Comparison of ENCODE assay signal across 8 cellular contexts in genomic region chr21:42923553-42924432, GRCh38. TPM values are rescaled to one million over a fixed set of nuclear protein-coding genes. Genes with fewer than 3 reads are reported as not detected.
A peak's percentile ranks its signal among the peaks of the same experiment; 100 is the strongest.
DNase-seq lines count a peak whose midpoint lies in the region; ATAC-seq, FAIRE-seq and TF ChIP-seq lines count a peak whose summit lies in the region.

No MANE protein-coding gene starts in this region.

- H3K9me3 Mint-ChIP-seq in activated CD8-positive, alpha-beta memory T cell treated with anti-CD3 and anti-CD28 coated beads, Interleukin-2, amount 10 ng/mL, durations not matched to agents 7 days and 5 days (ENCODE audit: low read depth): no peaks in the 10 kb centered on the region

- no peak overlapping the region for H3K4me2 ChIP-seq in endothelial cell of umbilical vein (ENCODE audit: insufficient read depth, low read length)

- H3K36me3 ChIP-seq in HUES6 (ENCODE audit: control insufficient read depth, insufficient read depth, low read length): peaks cover 14% of the 10 kb centered on the region; the same call in 1 of the 2 replicates
- H3K36me3 ChIP-seq in NT2/D1 (ENCODE audit: insufficient read depth, insufficient read length, low read length): peaks cover 42% of the 10 kb centered on the region
- no peaks in the 10 kb centered on the region for H3K36me3 ChIP-seq in endothelial cell of umbilical vein (ENCODE audit: control insufficient read depth in 2 of 2, extremely low read depth in 1 of 2, insufficient read depth in 2 of 2, low read length in 2 of 2)

- peak; percentile 76 for TF ChIP-seq CTCF in GM12874 (IDR thresholded peaks at IDR 0.05; ENCODE audit: insufficient read depth, low read depth, low read length)
- peak; percentile 76 to 77 for TF ChIP-seq CTCF in endothelial cell of umbilical vein (IDR thresholded peaks at IDR 0.05; ENCODE audit: extremely low read depth in 1 of 2, insufficient read depth in 1 of 2, low read depth in 1 of 2, low read length in 2 of 2)

- H3K9me3 ChIP-seq in HUES6 (ENCODE audit: control insufficient read depth, insufficient read depth, low read depth, low read length) (no peaks in the 10 kb centered on the region), NT2/D1 (ENCODE audit: insufficient read depth, low read length) (no peaks in the 10 kb centered on the region), endothelial cell of umbilical vein (replicated peaks; ENCODE audit: control insufficient read depth, insufficient read depth, low read length) (no peaks in the 10 kb centered on the region)

- TF ChIP-seq POLR2A in endothelial cell of umbilical vein (IDR thresholded peaks at IDR 0.05; ENCODE audit: low read depth, low read length): no peak

- H3K9me1 ChIP-seq in endothelial cell of umbilical vein (replicated peaks; ENCODE audit: control insufficient read depth, extremely low read depth, insufficient read depth, low read length): no peaks in the 10 kb centered on the region

- H3K4me1 ChIP-seq in HUES6 (ENCODE audit: control insufficient read depth, insufficient read depth, low read length) (peaks cover 27% of the 10 kb centered on the region), NT2/D1 (ENCODE audit: insufficient read depth, insufficient read length) (peaks cover 9% of the 10 kb centered on the region), endothelial cell of umbilical vein (ENCODE audit: control insufficient read depth, extremely low read depth, insufficient read depth, low read length) (peaks cover 5% of the 10 kb centered on the region)

- no peaks in the 10 kb centered on the region for H3K79me2 ChIP-seq in endothelial cell of umbilical vein (ENCODE audit: control insufficient read depth, insufficient read depth, low read length)

- H3K27ac Mint-ChIP-seq in activated CD8-positive, alpha-beta memory T cell treated with anti-CD3 and anti-CD28 coated beads, Interleukin-2, amount 10 ng/mL, durations not matched to agents 7 days and 5 days: peak overlapping the region; percentile 87

- H3K27ac ChIP-seq in HUES6 (ENCODE audit: low read depth, low read length) (peak overlapping the region; percentile 73; the same call in 1 of the 2 replicates), endothelial cell of umbilical vein (ENCODE audit: insufficient read depth, low read depth, low read length) (peak overlapping the region; percentile 31)

- H3K27me3 Mint-ChIP-seq in activated CD8-positive, alpha-beta memory T cell treated with anti-CD3 and anti-CD28 coated beads, Interleukin-2, amount 10 ng/mL, durations not matched to agents 7 days and 5 days: no peaks in the 10 kb centered on the region

- H3K27me3 ChIP-seq in HUES6 (ENCODE audit: control insufficient read depth, insufficient read depth, low read length) (no peaks in the 10 kb centered on the region), NT2/D1 (ENCODE audit: insufficient read depth, insufficient read length) (no peaks in the 10 kb centered on the region), endothelial cell of umbilical vein (ENCODE audit: control insufficient read depth in 2 of 2, insufficient read depth in 2 of 2, low read length in 2 of 2) (peaks cover 0 to 3% of the 10 kb centered on the region in 2 experiments)

- no peaks in the 10 kb centered on the region for H4K20me1 ChIP-seq in endothelial cell of umbilical vein (replicated peaks; ENCODE audit: control insufficient read depth, extremely low read depth, insufficient read depth, low read length)

- ATAC-seq in activated CD8-positive, alpha-beta memory T cell treated with anti-CD3 and anti-CD28 coated beads, Interleukin-2, amount 10 ng/mL, durations not matched to agents 7 days and 5 days: peak; percentile 99
- ATAC-seq in HG02885 (IDR thresholded peaks at IDR 0.05; ENCODE audit: poor library complexity, unreplicated experiment): no peak

- BruUV-seq in endothelial cell of umbilical vein (replicated peaks; lab: Mats Ljungman, UMichigan): no TSS peak

- H2AFZ ChIP-seq in endothelial cell of umbilical vein (ENCODE audit: low read depth, low read length): peak overlapping the region; percentile 97

- intact Hi-C loops in endothelial cell of umbilical vein (cut with micrococcal nuclease): loop anchor here (1.0 kb wide), 1 partner anchor 30 kb away; the partner anchor contains the start of gene NDUFV3

- CTCF ChIA-PET in activated CD8-positive, alpha-beta memory T cell treated with anti-CD3 and anti-CD28 coated beads, Interleukin-2, amount 10 ng/mL, durations not matched to agents 7 days and 5 days (lab: Charles Lee): no interaction called here
- CTCF ChIA-PET in endothelial cell of umbilical vein (lab: Charles Lee): no interaction called here

- POLR2A ChIA-PET in endothelial cell of umbilical vein (lab: Charles Lee): no interaction called here

- peaks cover 15% of the 10 kb centered on the region for H3K4me1 Mint-ChIP-seq in activated CD8-positive, alpha-beta memory T cell treated with anti-CD3 and anti-CD28 coated beads, Interleukin-2, amount 10 ng/mL, durations not matched to agents 7 days and 5 days

- DNase-seq in NT2/D1 (ENCODE audit: low read depth, low spot score): peak; percentile 98
- peak; percentile 91 for DNase-seq in activated CD8-positive, alpha-beta memory T cell treated with anti-CD3 and anti-CD28 coated beads, Interleukin-2, amount 10 ng/mL, durations not matched to agents 7 days and 5 days
- DNase-seq in endothelial cell of umbilical vein (ENCODE audit: low read depth, low spot score): peak; percentile 78
- DNase-seq in middle frontal gyrus (ENCODE audit: extremely low spot score, low spot score): peak; percentile 64
- DNase-seq in stimulated activated CD8-positive, alpha-beta memory T cell treated with anti-CD3 and anti-CD28 coated beads, Interleukin-2, amount 100 ng/mL, for 1 hour (ENCODE audit: low read depth in 2 of 2): peak; percentile 8 to 26

- H3K4me3 ChIP-seq in HUES6 (ENCODE audit: low read depth, low read length) (peak overlapping the region; percentile 37; the same call in 1 of the 2 replicates), NT2/D1 (ENCODE audit: insufficient read length, low read depth) (peak overlapping the region; percentile 29), endothelial cell of umbilical vein (replicated peaks in 1 of 3; ENCODE audit: insufficient read depth in 1 of 3, low read depth in 1 of 3, low read length in 3 of 3) (no peak overlapping the region)

- no peaks in the 10 kb centered on the region for H3K36me3 Mint-ChIP-seq in activated CD8-positive, alpha-beta memory T cell treated with anti-CD3 and anti-CD28 coated beads, Interleukin-2, amount 10 ng/mL, durations not matched to agents 7 days and 5 days

- H3K9ac ChIP-seq in HUES6 (ENCODE audit: low read length) (peak overlapping the region; percentile 86), NT2/D1 (ENCODE audit: insufficient read length, low read depth) (peak overlapping the region; percentile 76), endothelial cell of umbilical vein (replicated peaks; ENCODE audit: extremely low read depth, insufficient read depth, low read length) (no peak overlapping the region)

- H3K4me3 Mint-ChIP-seq in activated CD8-positive, alpha-beta memory T cell treated with anti-CD3 and anti-CD28 coated beads, Interleukin-2, amount 10 ng/mL, durations not matched to agents 7 days and 5 days: peak overlapping the region; percentile 51

- peak; percentile 93 for FAIRE-seq in endothelial cell of umbilical vein (lab: Jason Lieb, UNC)

- dilution Hi-C loops in endothelial cell of umbilical vein (cut with MboI; ENCODE audit: extremely low pct_ligation_motif_present, low sequenced_read_pairs): no loop called here

RNA-seq across cellular contexts. Expression of gene ERVH48-1, which starts 1.6 kb away (rescaled TPM):
- not detected for total RNA-seq in activated CD8-positive, alpha-beta memory T cell treated with anti-CD3 and anti-CD28 coated beads, Interleukin-2, amount 10 ng/mL, durations not matched to agents 7 days and 5 days
- not detected in 2 replicates for total RNA-seq in endothelial cell of umbilical vein
- not detected in 2 replicates for polyA plus RNA-seq in endothelial cell of umbilical vein
- not detected in 2 replicates for polyA plus RNA-seq in endothelial cell of umbilical vein (2011; cell fraction: cytosol; rRNA removed)
- not detected in 2 replicates for polyA plus RNA-seq in endothelial cell of umbilical vein (2011; cell fraction: nucleus; rRNA removed)
- not detected in 2 replicates for polyA plus RNA-seq in endothelial cell of umbilical vein (2012)
- polyA minus RNA-seq in endothelial cell of umbilical vein: 0.15 TPM in 1 of 2 replicates, not detected in the other
- polyA minus RNA-seq in endothelial cell of umbilical vein (2011; cell fraction: cytosol; rRNA and poly(A)+ RNA removed): 0.41 TPM
- not detected in 2 replicates for polyA minus RNA-seq in endothelial cell of umbilical vein (2011; cell fraction: nucleus; rRNA and poly(A)+ RNA removed)

RNA-seq across cellular contexts. Expression of gene NDUFV3, which starts 30.7 kb away (rescaled TPM):
- total RNA-seq in activated CD8-positive, alpha-beta memory T cell treated with anti-CD3 and anti-CD28 coated beads, Interleukin-2, amount 10 ng/mL, durations not matched to agents 7 days and 5 days: 10 to 100 TPM; 27.1 to 31.9 TPM
- 40.6 and 45.7 TPM in 2 replicates for total RNA-seq in endothelial cell of umbilical vein
- 12.1 and 13.4 TPM in 2 replicates for polyA plus RNA-seq in endothelial cell of umbilical vein
- 20.0 and 20.9 TPM in 2 replicates for polyA plus RNA-seq in endothelial cell of umbilical vein (2011; cell fraction: cytosol; rRNA removed)
- 20.5 and 21.2 TPM in 2 replicates for polyA plus RNA-seq in endothelial cell of umbilical vein (2011; cell fraction: nucleus; rRNA removed)
- 36.7 and 37.4 TPM in 2 replicates for polyA plus RNA-seq in endothelial cell of umbilical vein (2012)
- 8.1 and 12.2 TPM in 2 replicates for polyA minus RNA-seq in endothelial cell of umbilical vein
- polyA minus RNA-seq in endothelial cell of umbilical vein (2011; cell fraction: cytosol; rRNA and poly(A)+ RNA removed): 39.0 TPM
- polyA minus RNA-seq in endothelial cell of umbilical vein (2011; cell fraction: nucleus; rRNA and poly(A)+ RNA removed): 4.6 and 6.2 TPM in 2 replicates

RNA-seq across cellular contexts. Expression of gene WDR4, which starts 44.5 kb away (rescaled TPM):
- total RNA-seq in activated CD8-positive, alpha-beta memory T cell treated with anti-CD3 and anti-CD28 coated beads, Interleukin-2, amount 10 ng/mL, durations not matched to agents 7 days and 5 days: 10 to 100 TPM; 39.7 to 43.6 TPM
- total RNA-seq in endothelial cell of umbilical vein: 30.4 and 40.0 TPM in 2 replicates
- polyA plus RNA-seq in endothelial cell of umbilical vein: 18.6 and 24.5 TPM in 2 replicates
- 21.7 and 22.5 TPM in 2 replicates for polyA plus RNA-seq in endothelial cell of umbilical vein (2011; cell fraction: cytosol; rRNA removed)
- polyA plus RNA-seq in endothelial cell of umbilical vein (2011; cell fraction: nucleus; rRNA removed): 37.9 and 45.2 TPM in 2 replicates
- 24.3 and 29.9 TPM in 2 replicates for polyA plus RNA-seq in endothelial cell of umbilical vein (2012)
- polyA minus RNA-seq in endothelial cell of umbilical vein: 24.4 and 28.0 TPM in 2 replicates
- polyA minus RNA-seq in endothelial cell of umbilical vein (2011; cell fraction: cytosol; rRNA and poly(A)+ RNA removed): 28.6 TPM
- polyA minus RNA-seq in endothelial cell of umbilical vein (2011; cell fraction: nucleus; rRNA and poly(A)+ RNA removed): 22.7 and 27.1 TPM in 2 replicates

RNA-seq across cellular contexts. Expression of gene PKNOX1, which starts 50.6 kb away (rescaled TPM):
- 10 to 100 TPM; 22.0 to 31.3 TPM for total RNA-seq in activated CD8-positive, alpha-beta memory T cell treated with anti-CD3 and anti-CD28 coated beads, Interleukin-2, amount 10 ng/mL, durations not matched to agents 7 days and 5 days
- 16.6 and 19.3 TPM in 2 replicates for total RNA-seq in endothelial cell of umbilical vein
- 15.8 and 23.6 TPM in 2 replicates for polyA plus RNA-seq in endothelial cell of umbilical vein
- polyA plus RNA-seq in endothelial cell of umbilical vein (2011; cell fraction: cytosol; rRNA removed): 25.0 and 30.5 TPM in 2 replicates
- 29.6 and 32.6 TPM in 2 replicates for polyA plus RNA-seq in endothelial cell of umbilical vein (2011; cell fraction: nucleus; rRNA removed)
- polyA plus RNA-seq in endothelial cell of umbilical vein (2012): 17.2 and 23.2 TPM in 2 replicates
- 41.7 and 44.5 TPM in 2 replicates for polyA minus RNA-seq in endothelial cell of umbilical vein
- polyA minus RNA-seq in endothelial cell of umbilical vein (2011; cell fraction: cytosol; rRNA and poly(A)+ RNA removed): 34.1 TPM
- 19.1 and 33.3 TPM in 2 replicates for polyA minus RNA-seq in endothelial cell of umbilical vein (2011; cell fraction: nucleus; rRNA and poly(A)+ RNA removed)

Comparison
In these comparisons a context has a peak if more than half of its experiments do, and no peak if none do; other contexts are left out.
1. H3K4me3 ChIP-seq: peak in HUES6 (single experiment) and NT2/D1 (single experiment); none in endothelial cell of umbilical vein (0 of 3).
2. DNase-seq: peak in every context shown above with its lines; median percentile 98 in NT2/D1; 91 in activated CD8-positive, alpha-beta memory T cell treated with anti-CD3 and anti-CD28 coated beads, Interleukin-2, amount 10 ng/mL, durations not matched to agents 7 days and 5 days; 78 in endothelial cell of umbilical vein; 64 in middle frontal gyrus; 17 in stimulated activated CD8-positive, alpha-beta memory T cell treated with anti-CD3 and anti-CD28 coated beads, Interleukin-2, amount 100 ng/mL, for 1 hour.